1 cellular context compared by ENCODE assay signal in genomic region chr6:155026366-155027045, GRCh38.
A peak's percentile ranks its signal among the peaks of the same experiment; 100 is the strongest.
TF ChIP-seq lines count a peak whose summit lies in the region.

No MANE protein-coding gene starts in this region.

TF ChIP-seq in HEK293, 187 proteins besides CTCF, POLR2A, EP300 and RAD21 (continued from another document):
- 0 out of 2 replicates have a peak, but pooled peaks have one; percentile 37 for TF ChIP-seq HIC1 (tag by site-specific recombination; IDR thresholded peaks at IDR 0.05)
TF ChIP-seq in HEK293: peak in this region for 47.
